ENCODE assay signal across 2 cellular contexts in genomic region chr17:671076-671762, GRCh38.
TF ChIP-seq lines count a peak whose summit lies in the region.

No MANE protein-coding gene starts in this region.

TF ChIP-seq in GM23338, 12 proteins besides CTCF, POLR2A, EP300 and RAD21 (continued from another document):
- TF ChIP-seq ZNF331 (CRISPR knock-in tag; IDR thresholded peaks at IDR 0.05; ENCODE audit: low read depth) (no peak), EZH2phosphoT487 (IDR thresholded peaks at IDR 0.05; ENCODE audit: unreplicated experiment) (no peak), ZNF114 (CRISPR knock-in tag; IDR thresholded peaks at IDR 0.05) (no peak), NANOG (IDR thresholded peaks at IDR 0.05; ENCODE audit: borderline replicate concordance) (no peak), REST (IDR thresholded peaks at IDR 0.05; ENCODE audit: unreplicated experiment) (no peak), CREB1 (CRISPR knock-in tag; IDR thresholded peaks at IDR 0.05; ENCODE audit: low read depth) (no peak), POLR2AphosphoS5 (IDR thresholded peaks at IDR 0.05; ENCODE audit: low read depth) (no peak), ZNF462 (CRISPR knock-in tag; IDR thresholded peaks at IDR 0.05) (no peak), STAT1 (IDR thresholded peaks at IDR 0.05; ENCODE audit: unreplicated experiment) (no peak), JUNB (IDR thresholded peaks at IDR 0.05; ENCODE audit: unreplicated experiment) (no peak)

TF ChIP-seq in WTC11, 78 proteins besides CTCF, POLR2A, EP300 and RAD21 (continued from another document):
- TF ChIP-seq NFE2L1 (CRISPR knock-in tag; IDR thresholded peaks at IDR 0.05) (no peak), MXD4 (CRISPR knock-in tag; IDR thresholded peaks at IDR 0.05; ENCODE audit: borderline replicate concordance) (no peak), MAX (CRISPR knock-in tag; IDR thresholded peaks at IDR 0.05) (no peak), IRF1 (CRISPR knock-in tag; IDR thresholded peaks at IDR 0.05) (no peak), ATF6 (CRISPR knock-in tag; IDR thresholded peaks at IDR 0.05) (no peak), FOXP1 (CRISPR knock-in tag; IDR thresholded peaks at IDR 0.05; ENCODE audit: borderline replicate concordance) (no peak), SP1 (CRISPR knock-in tag; conservative IDR thresholded peaks at IDR 0.05) (no peak), STAT6 (CRISPR knock-in tag; conservative IDR thresholded peaks at IDR 0.05; ENCODE audit: low read depth) (no peak)
